24 cellular contexts compared by ENCODE assay signal in genomic region chr15:98425173-98425572, GRCh38.
"Had no signal": no experiment of that assay in that cellular context is flagged by ENCODE, and none has a peak within 500 bp of the region (broad histone marks: within the 10 kb centered on the region; RNA-seq: fewer than 3 reads in every experiment).

No MANE protein-coding gene starts in this region.

- H3K4me3 Mint-ChIP-seq: immature natural killer cell; memory B cell; mesothelial cell of epicardium; naive B cell; naive thymus-derived CD4-positive, alpha-beta T cell had no signal

- H3K27ac ChIP-seq: hepatocyte, left lung, left ventricle myocardium inferior, lower lobe of right lung had no signal

- H3K4me3 ChIP-seq: hepatocyte, left lung, left ventricle myocardium inferior, lower lobe of right lung, lung, mucosa of descending colon had no signal

- H3K9me3 ChIP-seq: left lung, lower lobe of right lung, mucosa of descending colon had no signal

- H3K36me3 Mint-ChIP-seq: immature natural killer cell, memory B cell, mesothelial cell of epicardium, naive B cell had no signal

- H3K9me3 Mint-ChIP-seq: memory B cell had no signal

- DNase-seq: hippocampal formation; hypothalamus; immature natural killer cell; islet precursor cell; kidney; kidney glomerular epithelial cell; left cardiac atrium; left colon; left lung; left ventricle myocardium inferior; left ventricle myocardium superior; lower lobe of right lung; mammary epithelial cell; mesenchymal stem cell; mesendoderm; midbrain; mucosa of descending colon; naive B cell; naive thymus-derived CD4-positive, alpha-beta T cell had no signal

- H2AFZ ChIP-seq: hepatocyte had no signal

- H3K27ac Mint-ChIP-seq: immature natural killer cell; memory B cell; mesothelial cell of epicardium; naive B cell; naive thymus-derived CD4-positive, alpha-beta T cell had no signal

- H3K36me3 ChIP-seq: left lung, left ventricle myocardium inferior, lower lobe of right lung had no signal

- ATAC-seq: left cardiac atrium; left colon; left lobe of liver; left lung; left ventricle myocardium superior; lower lobe of right lung; mucosa of descending colon; naive thymus-derived CD4-positive, alpha-beta T cell had no signal

- H3K4me2 ChIP-seq: hepatocyte had no signal
